4 cellular contexts compared by ENCODE assay signal in genomic region chr2:180508451-180508850, GRCh38.
"Had no signal": no experiment of that assay in that cellular context is flagged by ENCODE, and none has a peak within 500 bp of the region (broad histone marks: within the 10 kb centered on the region; RNA-seq: fewer than 3 reads in every experiment).

No MANE protein-coding gene starts in this region.

- DNase-seq: IMR-90, KG1 had no signal

- H3K4me3 ChIP-seq: K562 had no signal

- H3K27ac ChIP-seq: HL-60 had no signal
